In the genomic region with DNA sequence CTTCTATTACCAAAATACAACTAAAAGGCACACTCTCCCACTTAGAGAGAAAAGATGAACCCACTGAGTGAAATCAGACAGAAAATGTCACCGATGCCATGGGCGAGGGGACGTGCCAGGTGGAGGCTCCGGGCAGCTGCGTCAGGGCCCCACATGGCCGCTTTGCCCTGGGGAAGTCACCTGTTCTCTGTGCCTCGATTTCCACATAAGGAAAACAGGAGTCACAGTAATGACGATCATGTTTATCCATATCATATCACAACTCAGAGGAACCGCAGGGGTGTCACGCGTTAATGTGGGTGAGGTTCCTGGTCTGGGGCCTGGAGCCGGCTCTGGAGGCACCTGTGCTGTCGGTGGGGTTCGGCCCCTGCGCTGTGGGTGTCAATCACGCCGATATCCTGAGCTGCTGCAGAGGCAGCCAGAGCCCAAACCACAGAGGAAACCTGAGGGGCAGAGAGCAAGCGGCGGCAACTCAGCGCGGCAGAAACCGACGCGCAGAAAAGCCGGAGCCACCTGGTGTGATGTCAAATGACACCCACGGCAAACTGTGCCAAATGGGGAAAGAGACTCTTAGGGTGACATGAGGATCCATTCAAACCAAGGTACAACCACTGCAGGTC, we compare ENCODE assay signal across 12 cellular contexts.
DNase-seq lines count a peak whose midpoint lies in the region; TF ChIP-seq lines count a peak whose summit lies in the region.
"Had no signal": no experiment of that assay in that cellular context is flagged by ENCODE, and none has a peak within 500 bp of the region (broad histone marks: within the 10 kb centered on the region; RNA-seq: fewer than 3 reads in every experiment).

No MANE protein-coding gene starts in this region.

- no peak overlapping the region for H3K27ac Mint-ChIP-seq in activated T-cell treated with anti-CD3 and anti-CD28 coated beads, Interleukin-2, amount 50 U/mL, for 24 hours
- H3K27ac Mint-ChIP-seq in HFFc6 = no peak overlapping the region
- H3K27ac Mint-ChIP-seq: CD4-positive, alpha-beta memory T cell had no signal

- peaks cover 4% of the 10 kb centered on the region for H3K4me1 Mint-ChIP-seq in activated T-cell treated with anti-CD3 and anti-CD28 coated beads, Interleukin-2, amount 50 U/mL, for 24 hours (ENCODE audit: low read depth)
- no peaks in the 10 kb centered on the region for H3K4me1 Mint-ChIP-seq in HFFc6 (ENCODE audit: low read depth)

- DNase-seq in activated T-cell treated with anti-CD3 and anti-CD28 coated beads, Interleukin-2, amount 50 U/mL, for 24 hours = peak; percentile 14
- DNase-seq in activated T-cell treated with anti-CD3 and anti-CD28 coated beads for 4 hours = no peak
- DNase-seq in NCI-H2107 (lab: John Stamatoyannopoulos, UW) = peak; percentile 12
- peak; percentile 39 for DNase-seq in ecto neural progenitor cell (ENCODE audit: low spot score)
- DNase-seq in mesenteric fat pad (ENCODE audit: low spot score) = peak; percentile 43
- no peak for DNase-seq in AML-193 (lab: John Stamatoyannopoulos, UW)
- DNase-seq in GM03348 (ENCODE audit: low spot score) = no peak
- DNase-seq in HFFc6 = no peak
- DNase-seq: BE2C; CD4-positive, alpha-beta memory T cell; DMS79; HCEC 1CT had no signal

- H3K36me3 Mint-ChIP-seq in activated T-cell treated with anti-CD3 and anti-CD28 coated beads, Interleukin-2, amount 50 U/mL, for 24 hours (ENCODE audit: low read depth) = peaks cover 42% of the 10 kb centered on the region
- peaks cover 9% of the 10 kb centered on the region for H3K36me3 Mint-ChIP-seq in HFFc6 (ENCODE audit: low read depth)

- no peak for TF ChIP-seq CTCF in HFFc6 (IDR thresholded peaks at IDR 0.05)

- H3K9me3 Mint-ChIP-seq in activated T-cell treated with anti-CD3 and anti-CD28 coated beads, Interleukin-2, amount 50 U/mL, for 24 hours = no peaks in the 10 kb centered on the region
- H3K9me3 Mint-ChIP-seq in HFFc6 = peaks cover 50% of the 10 kb centered on the region

- H3K27me3 Mint-ChIP-seq in activated T-cell treated with anti-CD3 and anti-CD28 coated beads, Interleukin-2, amount 50 U/mL, for 24 hours = no peaks in the 10 kb centered on the region
- peaks cover 2% of the 10 kb centered on the region; the same call in 1 of the 2 replicates for H3K27me3 Mint-ChIP-seq in HFFc6 (ENCODE audit: insufficient read depth)
- H3K27me3 Mint-ChIP-seq: CD4-positive, alpha-beta memory T cell had no signal

- no peak overlapping the region for H3K4me3 Mint-ChIP-seq in activated T-cell treated with anti-CD3 and anti-CD28 coated beads, Interleukin-2, amount 50 U/mL, for 24 hours
- no peak overlapping the region for H3K4me3 Mint-ChIP-seq in HFFc6
- H3K4me3 Mint-ChIP-seq: CD4-positive, alpha-beta memory T cell had no signal

Comparison
In these comparisons a context has a peak if more than half of its experiments do, and no peak if none do; other contexts are left out.
1. DNase-seq: peak in activated T-cell treated with anti-CD3 and anti-CD28 coated beads, Interleukin-2, amount 50 U/mL, for 24 hours (single experiment), NCI-H2107 (single experiment), ecto neural progenitor cell (single experiment) and mesenteric fat pad (single experiment); none in activated T-cell treated with anti-CD3 and anti-CD28 coated beads for 4 hours (single experiment), AML-193 (0 of 2), GM03348 (single experiment) and HFFc6 (single experiment).